17 cellular contexts compared by ENCODE assay signal in the genomic region with DNA sequence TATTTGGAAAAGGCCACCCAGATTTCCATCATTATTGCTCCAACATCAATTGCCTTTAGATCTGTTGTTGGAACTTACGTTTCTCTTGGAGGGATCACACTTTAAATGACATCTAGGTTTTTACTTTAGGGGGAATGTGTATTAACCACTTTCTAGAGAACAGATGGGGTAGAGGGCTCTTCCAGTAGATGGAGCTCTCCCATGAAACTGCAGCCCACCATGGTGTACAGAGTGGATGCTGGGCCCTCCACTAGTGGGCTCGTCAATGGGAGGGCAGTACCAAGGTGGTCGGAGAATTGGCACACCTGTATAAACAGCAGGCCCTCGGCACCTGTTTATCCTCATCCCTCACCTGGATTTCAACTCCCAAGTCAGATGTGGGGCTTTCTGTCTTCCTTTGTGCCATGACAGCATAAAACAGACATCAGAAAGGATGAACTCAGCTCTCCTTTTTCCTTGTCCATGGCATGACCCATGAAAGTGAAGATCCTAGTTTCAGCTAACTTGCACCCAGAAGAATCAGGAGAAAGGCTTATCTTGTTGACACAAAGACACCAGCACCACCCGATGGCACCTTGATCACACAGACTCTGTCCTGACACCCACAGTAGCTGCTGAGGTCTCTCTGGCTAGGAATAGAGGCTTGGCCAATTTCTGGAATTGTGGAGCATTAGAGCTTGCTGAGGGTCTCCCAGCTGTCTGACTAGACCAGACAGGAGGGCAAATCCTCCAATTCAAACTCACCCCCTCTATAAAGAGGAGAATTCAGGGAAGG.
A peak's percentile ranks its signal among the peaks of the same experiment; 100 is the strongest.
DNase-seq lines count a peak whose midpoint lies in the region; ATAC-seq, FAIRE-seq and TF ChIP-seq lines count a peak whose summit lies in the region.
"Had no signal": no experiment of that assay in that cellular context is flagged by ENCODE, and none has a peak within 500 bp of the region (broad histone marks: within the 10 kb centered on the region; RNA-seq: fewer than 3 reads in every experiment).

No MANE protein-coding gene starts in this region.

- H3K27ac ChIP-seq in RWPE2 (ENCODE audit: poor library complexity, severe bottlenecking), result no peak overlapping the region
- H3K27ac ChIP-seq: Peyer's patch, stomach had no signal

- H3K4me3 Mint-ChIP-seq in CD14-positive monocyte, result no peak overlapping the region
- H3K4me3 Mint-ChIP-seq: CD8-positive, alpha-beta memory T cell; T-helper 1 cell treated with Interleukin-12 subunit alpha and Interleukin-12 subunit beta and Interleukin-4 antibody, amounts not matched to agents 30 μg/mL and 1 μg/mL, for 36 hours had no signal

- no peak for ATAC-seq in RWPE2 (ENCODE audit: low read depth)
- ATAC-seq in left colon, result peak; percentile 57
- no peak for ATAC-seq in GM18873 (IDR thresholded peaks at IDR 0.05; ENCODE audit: low FRiP score, unreplicated experiment)
- no peak for ATAC-seq in HG03457 (IDR thresholded peaks at IDR 0.05; ENCODE audit: unreplicated experiment)
- ATAC-seq: esophagus mucosa had no signal

- H3K9me3 ChIP-seq in RWPE2 (ENCODE audit: severe bottlenecking), result no peaks in the 10 kb centered on the region
- H3K9me3 ChIP-seq: Peyer's patch, stomach had no signal

- peak overlapping the region in 1 of 7 donors; percentile 16 for H3K27ac Mint-ChIP-seq in CD14-positive monocyte
- H3K27ac Mint-ChIP-seq: CD8-positive, alpha-beta memory T cell; T-helper 1 cell treated with Interleukin-12 subunit alpha and Interleukin-12 subunit beta and Interleukin-4 antibody, amounts not matched to agents 30 μg/mL and 1 μg/mL, for 36 hours had no signal

- FAIRE-seq in GM19239 (lab: Jason Lieb, UNC), result peak; percentile 42

- no peaks in the 10 kb centered on the region for H3K27me3 ChIP-seq in RWPE2 (ENCODE audit: insufficient read depth, poor library complexity, severe bottlenecking)
- H3K27me3 ChIP-seq: Peyer's patch had no signal

- H3K9me3 Mint-ChIP-seq in CD14-positive monocyte, result peaks cover 0 to 3% (median 0%) of the 10 kb centered on the region in 7 donors
- H3K9me3 Mint-ChIP-seq: CD8-positive, alpha-beta memory T cell; T-helper 1 cell treated with Interleukin-12 subunit alpha and Interleukin-12 subunit beta and Interleukin-4 antibody, amounts not matched to agents 30 μg/mL and 1 μg/mL, for 36 hours had no signal

- H3K4me1 Mint-ChIP-seq in CD14-positive monocyte, result no peaks in the 10 kb centered on the region
- H3K4me1 Mint-ChIP-seq: CD8-positive, alpha-beta memory T cell had no signal

- H3K4me3 ChIP-seq in RWPE2 (ENCODE audit: severe bottlenecking), result no peak overlapping the region
- H3K4me3 ChIP-seq: lung, Peyer's patch, stomach had no signal

- no peak for DNase-seq in CD14-positive monocyte (ENCODE audit: low spot score)
- no peak for DNase-seq in GM19239 (ENCODE audit: insufficient read length, low spot score)
- DNase-seq in RWPE2 (ENCODE audit: low spot score), result no peak
- no peak for DNase-seq in left colon
- no peak for DNase-seq in UCSD-AML1 (lab: John Stamatoyannopoulos, UW; ENCODE audit: unreplicated experiment)
- DNase-seq in GM19240 (ENCODE audit: insufficient read length, low spot score), result no peak
- DNase-seq: activated T-cell treated with anti-CD3 and anti-CD28 coated beads, Interleukin-2, amount 50 U/mL, for 1 hour; CD8-positive, alpha-beta memory T cell; NCI-H1105; NCI-H446; Peyer's patch; stomach had no signal

- H3K36me3 ChIP-seq in RWPE2 (ENCODE audit: low read depth), result no peaks in the 10 kb centered on the region
- H3K36me3 ChIP-seq: Peyer's patch, stomach had no signal

- intact Hi-C loops in CD14-positive monocyte (cut with micrococcal nuclease) (loop anchor here (10.0 kb wide), 1 partner anchor 109 kb away; no protein-coding TSS in a partner anchor), left colon (cut with DNase I, micrococcal nuclease) (no loop called here)

- TF ChIP-seq CTCF in CD14-positive monocyte (IDR thresholded peaks at IDR 0.05) (peak; percentile 23), RWPE2 (IDR thresholded peaks at IDR 0.05; ENCODE audit: poor library complexity, severe bottlenecking) (peak; percentile 23)

- H3K36me3 Mint-ChIP-seq in CD14-positive monocyte, result no peaks in the 10 kb centered on the region
- H3K36me3 Mint-ChIP-seq: CD8-positive, alpha-beta memory T cell had no signal

- H3K4me1 ChIP-seq in RWPE2 (ENCODE audit: insufficient read depth, poor library complexity, severe bottlenecking), result no peaks in the 10 kb centered on the region
- H3K4me1 ChIP-seq: Peyer's patch, stomach had no signal

- H3K27me3 Mint-ChIP-seq in CD14-positive monocyte (ENCODE audit: low read depth in 3 of 3), result peaks cover 0 to 8% (median 7%) of the 10 kb centered on the region in 3 donors

Comparison
In these comparisons a context has a peak if more than half of its experiments do, and no peak if none do; other contexts are left out.
1. intact Hi-C loops: an anchor here in CD14-positive monocyte (10.0 kb wide); none called in left colon.